ENCODE assay signal across 28 cellular contexts in the genomic region with DNA sequence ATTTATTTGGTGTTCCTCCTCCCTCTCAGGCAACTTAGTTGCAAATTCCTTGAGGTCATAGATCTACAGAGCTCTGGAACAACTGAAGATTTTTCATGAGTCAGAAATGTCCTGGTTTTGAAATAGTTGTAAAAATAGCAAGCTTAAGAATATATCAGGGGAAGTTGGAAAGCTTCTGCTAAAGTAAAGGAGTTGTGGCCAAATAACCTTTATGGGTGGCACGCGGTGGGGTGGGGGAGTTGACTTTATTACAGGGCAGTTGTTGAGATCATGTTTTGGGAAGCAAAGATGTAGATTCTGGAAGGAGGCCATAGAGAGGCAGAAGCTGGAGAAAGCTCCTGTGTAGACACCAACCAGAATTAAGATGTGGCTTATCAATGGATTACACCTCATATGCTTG.
DNase-seq lines count a peak whose midpoint lies in the region; ATAC-seq and TF ChIP-seq lines count a peak whose summit lies in the region.
"Had no signal": no experiment of that assay in that cellular context is flagged by ENCODE, and none has a peak within 500 bp of the region (broad histone marks: within the 10 kb centered on the region; RNA-seq: fewer than 3 reads in every experiment).

No MANE protein-coding gene starts in this region.

- no TSS peak for BruUV-seq in MCF 10A (replicated peaks; lab: Mats Ljungman, UMichigan)

- peak; percentile 34 for ATAC-seq in gastroesophageal sphincter
- ATAC-seq in stimulated activated memory B cell treated with anti-CD40 and anti-IgM and Interleukin-4, amounts not matched to agents 10 μg/mL and 1 μg/mL and 100 μg/mL, for 72 hours = no peak
- no peak for ATAC-seq in GM21360 (IDR thresholded peaks at IDR 0.05; ENCODE audit: unreplicated experiment)
- ATAC-seq in sciatic nerve = no peak
- ATAC-seq: heart left ventricle, left ventricle myocardium superior, T-helper 17 cell had no signal

- H3K27me3 ChIP-seq in breast epithelium (no peaks in the 10 kb centered on the region), gastroesophageal sphincter (no peaks in the 10 kb centered on the region)
- H3K27me3 ChIP-seq: heart left ventricle, SJSA1, stomach had no signal

- H3K4me3 ChIP-seq in breast epithelium = no peak overlapping the region
- no peak overlapping the region for H3K4me3 ChIP-seq in gastroesophageal sphincter
- H3K4me3 ChIP-seq: heart left ventricle, PC-9, SJSA1, stomach had no signal

- H3K36me3 Mint-ChIP-seq in MCF 10A (ENCODE audit: insufficient read depth, unreplicated experiment) = no peaks in the 10 kb centered on the region
- no peaks in the 10 kb centered on the region for H3K36me3 Mint-ChIP-seq in stimulated activated memory B cell treated with anti-CD40 and anti-IgM and Interleukin-4, amounts not matched to agents 10 μg/mL and 1 μg/mL and 100 μg/mL, for 72 hours
- H3K36me3 Mint-ChIP-seq: activated CD4-positive, alpha-beta memory T cell treated with anti-CD3 and anti-CD28 coated beads for 36 hours; type B pancreatic cell had no signal

- H3K9me3 Mint-ChIP-seq in MCF 10A (ENCODE audit: unreplicated experiment) = peaks cover 8% of the 10 kb centered on the region
- peaks cover 12% of the 10 kb centered on the region for H3K9me3 Mint-ChIP-seq in stimulated activated memory B cell treated with anti-CD40 and anti-IgM and Interleukin-4, amounts not matched to agents 10 μg/mL and 1 μg/mL and 100 μg/mL, for 72 hours

- no peak for TF ChIP-seq CTCF in MCF 10A (IDR thresholded peaks at IDR 0.05; ENCODE audit: unreplicated experiment)
- TF ChIP-seq CTCF in breast epithelium (IDR thresholded peaks at IDR 0.05) = no peak
- no peak for TF ChIP-seq CTCF in gastroesophageal sphincter (IDR thresholded peaks at IDR 0.05)

- H3K4me1 ChIP-seq in breast epithelium (no peaks in the 10 kb centered on the region), gastroesophageal sphincter (no peaks in the 10 kb centered on the region)
- H3K4me1 ChIP-seq: heart left ventricle, SJSA1, stomach had no signal

- no peak overlapping the region for H3K27ac Mint-ChIP-seq in MCF 10A (ENCODE audit: low read depth, unreplicated experiment)
- H3K27ac Mint-ChIP-seq in stimulated activated memory B cell treated with anti-CD40 and anti-IgM and Interleukin-4, amounts not matched to agents 10 μg/mL and 1 μg/mL and 100 μg/mL, for 72 hours = no peak overlapping the region
- H3K27ac Mint-ChIP-seq: activated CD4-positive, alpha-beta memory T cell treated with anti-CD3 and anti-CD28 coated beads for 36 hours; B cell; immature natural killer cell; T-helper 17 cell; type B pancreatic cell had no signal

- intact Hi-C loops in MCF 10A (cut with micrococcal nuclease) = no loop called here
- intact Hi-C loops in breast epithelium (cut with DNase I; ENCODE audit: low total_unique reads) = no loop called here
- intact Hi-C loops in sciatic nerve (cut with DNase I) = no loop called here

- WGBS in gastroesophageal sphincter (ENCODE audit: low coverage in 1 of 2), 2 donors = 37 to 80% methylated on average over 2 of the region's 2 CpGs

- peaks cover 0 to 2% of the 10 kb centered on the region in 2 donors for H3K9me3 ChIP-seq in breast epithelium
- peaks cover 0 to 10% (median 0%) of the 10 kb centered on the region in 3 donors for H3K9me3 ChIP-seq in gastroesophageal sphincter
- H3K9me3 ChIP-seq: SJSA1 had no signal

- CTCF ChIA-PET in MCF 10A (lab: Yijun Ruan, JAX) = no interaction called here

- TF ChIP-seq EP300 in gastroesophageal sphincter (IDR thresholded peaks at IDR 0.05) = no peak

- H3K36me3 ChIP-seq in breast epithelium (no peaks in the 10 kb centered on the region), gastroesophageal sphincter (no peaks in the 10 kb centered on the region)
- H3K36me3 ChIP-seq: heart left ventricle, SJSA1, stomach had no signal

- H3K4me3 Mint-ChIP-seq in MCF 10A (ENCODE audit: unreplicated experiment) = no peak overlapping the region
- H3K4me3 Mint-ChIP-seq in stimulated activated memory B cell treated with anti-CD40 and anti-IgM and Interleukin-4, amounts not matched to agents 10 μg/mL and 1 μg/mL and 100 μg/mL, for 72 hours = no peak overlapping the region
- H3K4me3 Mint-ChIP-seq: activated CD4-positive, alpha-beta memory T cell treated with anti-CD3 and anti-CD28 coated beads for 36 hours; B cell; immature natural killer cell; T-helper 17 cell; type B pancreatic cell had no signal

- no peaks in the 10 kb centered on the region for H3K27me3 Mint-ChIP-seq in MCF 10A (ENCODE audit: insufficient read depth, unreplicated experiment)
- H3K27me3 Mint-ChIP-seq in stimulated activated memory B cell treated with anti-CD40 and anti-IgM and Interleukin-4, amounts not matched to agents 10 μg/mL and 1 μg/mL and 100 μg/mL, for 72 hours = no peaks in the 10 kb centered on the region
- H3K27me3 Mint-ChIP-seq: activated CD4-positive, alpha-beta memory T cell treated with anti-CD3 and anti-CD28 coated beads for 36 hours; B cell; T-helper 17 cell; type B pancreatic cell had no signal

- H3K4me1 Mint-ChIP-seq in MCF 10A (ENCODE audit: insufficient read depth, unreplicated experiment) = peaks cover 5% of the 10 kb centered on the region
- H3K4me1 Mint-ChIP-seq in stimulated activated memory B cell treated with anti-CD40 and anti-IgM and Interleukin-4, amounts not matched to agents 10 μg/mL and 1 μg/mL and 100 μg/mL, for 72 hours = no peaks in the 10 kb centered on the region
- H3K4me1 Mint-ChIP-seq: B cell, immature natural killer cell, T-helper 17 cell had no signal

- POLR2A ChIA-PET in MCF 10A (lab: Yijun Ruan, JAX) = interaction anchor here (1.2 kb wide), 1 partner anchor 15 kb away, joined by 3 read pairs; no protein-coding TSS in a partner anchor

- TF ChIP-seq POLR2A in breast epithelium (IDR thresholded peaks at IDR 0.05) (no peak), gastroesophageal sphincter (IDR thresholded peaks at IDR 0.05) (no peak)

- peak; percentile 1 for DNase-seq in MCF 10A (ENCODE audit: unreplicated experiment)
- no peak for DNase-seq in breast epithelium (ENCODE audit: low spot score in 2 of 2)
- peak; percentile 78 for DNase-seq in SKM-1 treated with dmso at 0.1 percent for 144 hours (lab: John Stamatoyannopoulos, UW; ENCODE audit: unreplicated experiment)
- DNase-seq in activated CD4-positive, alpha-beta T cell treated with anti-CD3 and anti-CD28 coated beads for 48 hours = no peak
- no peak for DNase-seq in sciatic nerve (ENCODE audit: low spot score)
- DNase-seq: activated CD4-positive, alpha-beta memory T cell treated with anti-CD3 and anti-CD28 coated beads for 36 hours; activated naive CD4-positive, alpha-beta T cell; activated T-cell treated with anti-CD3 and anti-CD28 coated beads for 4 hours; aorta; COR-L47; DMS79 treated with DMSO at 0.1 percent for 48 hours; H7; heart left ventricle; immature natural killer cell; left ventricle myocardium superior; NCI-H1436; NCI-H2171; NCI-H526 treated with DMSO at 0.1 percent for 48 hours; PC-9; stimulated activated CD4-positive, alpha-beta T cell treated with anti-CD3 and anti-CD28 coated beads, Interleukin-4, amount 100 ng/mL, for 1 hour; stomach; T-helper 17 cell had no signal

- H3K27ac ChIP-seq in breast epithelium (no peak overlapping the region), gastroesophageal sphincter (no peak overlapping the region)
- H3K27ac ChIP-seq: heart left ventricle, PC-9, SJSA1, stomach had no signal

Comparison
In these comparisons a context has a peak if more than half of its experiments do, and no peak if none do; other contexts are left out.
1. DNase-seq: peak in MCF 10A (single experiment) and SKM-1 treated with dmso at 0.1 percent for 144 hours (single experiment); none in breast epithelium (0 of 2), activated CD4-positive, alpha-beta T cell treated with anti-CD3 and anti-CD28 coated beads for 48 hours (single experiment) and sciatic nerve (single experiment).